ENCODE assay signal across 8 cellular contexts in the genomic region with DNA sequence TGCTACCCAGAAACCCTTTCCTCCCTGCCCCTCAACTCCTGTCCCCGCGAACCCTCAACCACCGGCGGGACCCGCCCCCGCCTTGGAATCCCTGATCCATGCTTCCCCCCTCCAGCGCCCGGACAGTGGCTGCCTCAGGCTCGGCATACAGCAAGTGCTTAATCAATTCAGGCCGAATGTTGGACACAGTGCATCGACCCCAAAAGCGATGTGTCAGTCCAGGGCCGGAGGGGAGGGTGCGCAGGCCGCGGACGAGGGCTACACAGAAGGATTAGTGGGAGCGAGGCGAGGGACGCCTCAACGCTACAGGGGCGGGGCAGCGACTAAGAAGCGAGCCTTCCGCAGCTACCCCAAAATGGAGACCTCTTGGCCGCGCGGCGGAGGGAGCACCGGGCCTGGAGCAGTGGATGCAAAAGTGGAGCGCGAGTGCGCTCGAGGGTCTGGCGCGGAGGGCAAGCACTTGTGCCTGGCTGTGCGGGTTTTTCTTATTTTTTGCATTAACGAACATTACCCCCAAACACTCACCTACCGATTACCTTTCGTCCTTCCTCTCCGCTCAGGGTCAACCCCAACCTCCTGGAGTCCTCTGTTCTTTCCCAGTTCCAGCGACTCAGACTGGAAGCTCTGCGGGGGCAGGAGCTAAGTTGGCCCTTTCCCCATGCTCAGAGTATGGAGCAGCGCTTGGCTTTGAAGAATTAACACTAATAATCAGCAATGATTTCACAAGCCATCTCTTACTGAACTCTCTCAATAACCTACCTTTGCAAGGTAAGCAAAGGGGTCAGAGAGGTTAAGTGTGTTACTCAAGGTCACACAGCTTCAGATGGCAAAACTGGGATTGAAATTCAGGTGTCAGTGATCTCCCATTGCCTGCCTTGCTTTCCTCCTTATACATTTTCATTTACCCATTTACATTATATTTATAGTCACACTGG. TPM values are rescaled to one million over a fixed set of nuclear protein-coding genes. Genes with fewer than 3 reads are reported as not detected.
A peak's percentile ranks its signal among the peaks of the same experiment; 100 is the strongest.
DNase-seq lines count a peak whose midpoint lies in the region; ATAC-seq and TF ChIP-seq lines count a peak whose summit lies in the region.

No MANE protein-coding gene starts in this region.

- H3K27ac Mint-ChIP-seq in activated T-cell treated with anti-CD3 and anti-CD28 coated beads, Interleukin-2, amount 50 U/mL, for 24 hours: peak overlapping the region; percentile 95
- H3K27ac Mint-ChIP-seq in natural killer cell: peak overlapping the region; percentile 95 to 97

- peak overlapping the region; percentile 89 for H3K4me3 Mint-ChIP-seq in activated T-cell treated with anti-CD3 and anti-CD28 coated beads, Interleukin-2, amount 50 U/mL, for 24 hours
- H3K4me3 Mint-ChIP-seq in natural killer cell: peak overlapping the region; percentile 93

- H3K36me3 Mint-ChIP-seq in activated T-cell treated with anti-CD3 and anti-CD28 coated beads, Interleukin-2, amount 50 U/mL, for 24 hours (ENCODE audit: low read depth): peaks cover 9% of the 10 kb centered on the region
- H3K36me3 Mint-ChIP-seq in natural killer cell: no peaks in the 10 kb centered on the region

- H3K27me3 ChIP-seq in thoracic aorta (replicated peaks; ENCODE audit: insufficient read depth): no peaks in the 10 kb centered on the region

- H3K9me3 Mint-ChIP-seq in activated T-cell treated with anti-CD3 and anti-CD28 coated beads, Interleukin-2, amount 50 U/mL, for 24 hours: no peaks in the 10 kb centered on the region
- H3K9me3 Mint-ChIP-seq in natural killer cell: no peaks in the 10 kb centered on the region

- peak overlapping the region; percentile 80 to 84 for H3K27ac ChIP-seq in thoracic aorta

- no peaks in the 10 kb centered on the region for H3K27me3 Mint-ChIP-seq in activated T-cell treated with anti-CD3 and anti-CD28 coated beads, Interleukin-2, amount 50 U/mL, for 24 hours
- peaks cover 0 to 10% of the 10 kb centered on the region in 2 donors for H3K27me3 Mint-ChIP-seq in natural killer cell (ENCODE audit: low read depth in 2 of 2)

- H3K36me3 ChIP-seq in thoracic aorta: no peaks in the 10 kb centered on the region

- ATAC-seq in HG02885 (IDR thresholded peaks at IDR 0.05; ENCODE audit: poor library complexity, unreplicated experiment): peak; percentile 22
- ATAC-seq in natural killer cell: no peak
- ATAC-seq in thoracic aorta (ENCODE audit: insufficient number of reproducible peaks, low FRiP score, low read depth): no peak

- peaks cover 4 to 21% of the 10 kb centered on the region in 2 donors for H3K4me1 ChIP-seq in thoracic aorta (ENCODE audit: control insufficient read depth in 1 of 2, low read depth in 2 of 2)

- H3K4me1 Mint-ChIP-seq in activated T-cell treated with anti-CD3 and anti-CD28 coated beads, Interleukin-2, amount 50 U/mL, for 24 hours (ENCODE audit: low read depth): peaks cover 52% of the 10 kb centered on the region
- peaks cover 28 to 43% of the 10 kb centered on the region in 2 donors for H3K4me1 Mint-ChIP-seq in natural killer cell

- H3K9me3 ChIP-seq in thoracic aorta: no peaks in the 10 kb centered on the region

- intact Hi-C loops in natural killer cell (cut with micrococcal nuclease): loop anchor here (10.0 kb wide), 1 partner anchor 422 kb away; a partner anchor contains a TSS

- no peak for TF ChIP-seq CTCF in GM12875 (IDR thresholded peaks at IDR 0.05; ENCODE audit: borderline replicate concordance, insufficient read depth, low read depth, low read length)
- TF ChIP-seq CTCF in natural killer cell (IDR thresholded peaks at IDR 0.05): no peak
- TF ChIP-seq CTCF in thoracic aorta (IDR thresholded peaks at IDR 0.05): no peak

- H3K4me3 ChIP-seq in GM12875 (ENCODE audit: low read depth, low read length): peak overlapping the region; percentile 77
- H3K4me3 ChIP-seq in thoracic aorta: peak overlapping the region; percentile 98

- DNase-seq in NCI-H526 treated with DMSO at 0.1 percent for 48 hours (lab: John Stamatoyannopoulos, UW): peak; percentile 48
- no peak for DNase-seq in activated T-cell treated with anti-CD3 and anti-CD28 coated beads, Interleukin-2, amount 50 U/mL, for 24 hours
- peak; percentile 32 for DNase-seq in fibroblast of gingiva (ENCODE audit: low read depth)
- peak; percentile 30 for DNase-seq in natural killer cell
- peak; percentile 28 for DNase-seq in thoracic aorta (ENCODE audit: low spot score)
- DNase-seq in retina: no peak

RNA-seq across cellular contexts. Expression of a gene that starts 30.1 kb away (rescaled TPM):
- total RNA-seq in natural killer cell: 1 to 10 TPM in 1 of 3 donors, under 1 TPM in 2; 0.47 to 1.3 (median 0.80) TPM
- 10 to 100 TPM; 12.0 to 35.1 TPM for total RNA-seq in thoracic aorta

Comparison
In these comparisons a context has a peak if more than half of its experiments do, and no peak if none do; other contexts are left out.
1. DNase-seq: peak in NCI-H526 treated with DMSO at 0.1 percent for 48 hours (single experiment), fibroblast of gingiva (single experiment), natural killer cell (single experiment) and thoracic aorta (single experiment); none in activated T-cell treated with anti-CD3 and anti-CD28 coated beads, Interleukin-2, amount 50 U/mL, for 24 hours (single experiment) and retina (single experiment).
2. RNA of a gene that starts 30.1 kb away (total RNA-seq): 12.0 to 35.1 TPM in thoracic aorta; 0.47 to 1.3 TPM in natural killer cell; every median in the first group is over 4 times any median in the second.